ENCODE assay signal across 16 cellular contexts in the genomic region with DNA sequence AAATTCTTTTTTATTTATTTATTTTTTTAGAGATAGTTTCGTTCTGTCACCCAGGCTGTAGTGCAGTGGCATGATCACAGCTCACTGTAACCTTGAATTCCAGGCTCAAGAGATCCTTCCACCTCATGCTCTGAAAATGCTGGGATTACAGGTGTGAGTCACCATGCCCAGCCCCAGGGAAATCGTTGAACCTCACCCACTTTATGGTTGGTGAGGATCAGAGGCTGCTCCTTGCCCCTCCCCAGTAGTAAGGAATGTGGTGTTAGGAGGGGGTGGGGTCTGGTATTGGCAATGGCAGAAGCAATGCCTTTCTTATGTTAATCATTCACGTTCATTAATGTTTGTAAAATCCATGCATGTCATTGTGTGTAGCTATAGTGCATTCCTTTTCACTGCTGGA.
DNase-seq lines count a peak whose midpoint lies in the region; ATAC-seq and TF ChIP-seq lines count a peak whose summit lies in the region.
"Had no signal": no experiment of that assay in that cellular context is flagged by ENCODE, and none has a peak within 500 bp of the region (broad histone marks: within the 10 kb centered on the region; RNA-seq: fewer than 3 reads in every experiment).

No MANE protein-coding gene starts in this region.

- dilution Hi-C loops in mammary epithelial cell (cut with HindIII; ENCODE audit: low sequenced_read_pairs), result no loop called here

- DNase-seq in Caco-2 (peak; percentile 58 to 81), HT1080 (ENCODE audit: low read depth) (peak; percentile 74), mammary epithelial cell (peak; percentile 73), left colon (peak; percentile 37 to 82), activated gamma-delta T cell (lab: John Stamatoyannopoulos, UW) (no peak), left lobe of liver (ENCODE audit: low spot score) (no peak), GM20000 (ENCODE audit: low spot score) (no peak)
- no peak for DNase-seq in CD4-positive, alpha-beta memory T cell
- DNase-seq: activated CD8-positive, alpha-beta T cell treated with anti-CD3 and anti-CD28 coated beads, Interleukin-2, amount 10 ng/mL, durations not matched to agents 7 days and 5 days; amygdala; esophagus squamous epithelium; hypothalamus; lower lobe of right lung; stimulated activated CD4-positive, alpha-beta T cell treated with anti-CD3 and anti-CD28 coated beads, Interleukin-2, amount 100 ng/mL, for 24 hours had no signal

- H4K20me1 ChIP-seq in mammary epithelial cell (ENCODE audit: insufficient read depth, low read length), result no peaks in the 10 kb centered on the region

- H3K27ac Mint-ChIP-seq in Caco-2 (ENCODE audit: unreplicated experiment), result peak overlapping the region; percentile 64
- no peak overlapping the region for H3K27ac Mint-ChIP-seq in CD4-positive, alpha-beta memory T cell
- H3K27ac Mint-ChIP-seq: activated CD8-positive, alpha-beta T cell treated with anti-CD3 and anti-CD28 coated beads, Interleukin-2, amount 10 ng/mL, durations not matched to agents 7 days and 5 days; nephron had no signal

- H3K4me2 ChIP-seq in mammary epithelial cell (ENCODE audit: insufficient read depth, low read depth, low read length), result no peak overlapping the region

- ATAC-seq in left colon, result peak; percentile 99
- ATAC-seq in left lobe of liver, result no peak
- ATAC-seq: activated CD8-positive, alpha-beta T cell treated with anti-CD3 and anti-CD28 coated beads, Interleukin-2, amount 10 ng/mL, durations not matched to agents 7 days and 5 days had no signal

- intact Hi-C loops in Caco-2 (cut with micrococcal nuclease; ENCODE audit: unreplicated experiment) (no loop called here), mammary epithelial cell (cut with micrococcal nuclease) (loop anchor here (5.0 kb wide), 2 partner anchors 50 to 345 kb away; no protein-coding TSS in a partner anchor), left colon (cut with DNase I, micrococcal nuclease) (no loop called here)
- intact Hi-C loops in CD4-positive, alpha-beta memory T cell (cut with micrococcal nuclease), result no loop called here

- H3K4me1 ChIP-seq in Caco-2 (peaks cover 55% of the 10 kb centered on the region), mammary epithelial cell (ENCODE audit: insufficient read depth, low read length) (peaks cover 31% of the 10 kb centered on the region)
- no peaks in the 10 kb centered on the region for H3K4me1 ChIP-seq in CD4-positive, alpha-beta memory T cell (ENCODE audit: insufficient read depth, low read length)
- H3K4me1 ChIP-seq: lower lobe of right lung had no signal

- H3K4me3 Mint-ChIP-seq in Caco-2 (ENCODE audit: unreplicated experiment), result no peak overlapping the region
- no peak overlapping the region for H3K4me3 Mint-ChIP-seq in CD4-positive, alpha-beta memory T cell
- H3K4me3 Mint-ChIP-seq: activated CD8-positive, alpha-beta T cell treated with anti-CD3 and anti-CD28 coated beads, Interleukin-2, amount 10 ng/mL, durations not matched to agents 7 days and 5 days; nephron had no signal

- H3K9me3 Mint-ChIP-seq in Caco-2 (ENCODE audit: unreplicated experiment), result peaks cover 21% of the 10 kb centered on the region
- no peaks in the 10 kb centered on the region for H3K9me3 Mint-ChIP-seq in CD4-positive, alpha-beta memory T cell
- H3K9me3 Mint-ChIP-seq: nephron had no signal

- H3K27me3 ChIP-seq in Caco-2 (replicated peaks; ENCODE audit: control insufficient read depth, insufficient read depth, low read length) (no peaks in the 10 kb centered on the region), mammary epithelial cell (ENCODE audit: insufficient read depth, low read length) (no peaks in the 10 kb centered on the region)
- no peaks in the 10 kb centered on the region for H3K27me3 ChIP-seq in CD4-positive, alpha-beta memory T cell (ENCODE audit: insufficient read depth, low read length)
- H3K27me3 ChIP-seq: esophagus squamous epithelium had no signal

- H3K27me3 Mint-ChIP-seq in Caco-2 (ENCODE audit: insufficient read depth, unreplicated experiment), result no peaks in the 10 kb centered on the region
- H3K27me3 Mint-ChIP-seq in CD4-positive, alpha-beta memory T cell, result peaks cover 7 to 8% of the 10 kb centered on the region in 2 donors

- H3K9me3 ChIP-seq in Caco-2, result peaks cover 11% of the 10 kb centered on the region; the same call in 1 of the 2 replicates
- no peaks in the 10 kb centered on the region for H3K9me3 ChIP-seq in mammary epithelial cell (replicated peaks; ENCODE audit: insufficient read depth, low read length)
- no peaks in the 10 kb centered on the region for H3K9me3 ChIP-seq in CD4-positive, alpha-beta memory T cell (ENCODE audit: control insufficient read depth in 1 of 2, low read length in 2 of 2)
- H3K9me3 ChIP-seq: esophagus squamous epithelium, lower lobe of right lung had no signal

- H3K36me3 Mint-ChIP-seq in Caco-2 (ENCODE audit: insufficient read depth, unreplicated experiment), result no peaks in the 10 kb centered on the region
- H3K36me3 Mint-ChIP-seq in CD4-positive, alpha-beta memory T cell, result no peaks in the 10 kb centered on the region

- H3K27ac ChIP-seq in mammary epithelial cell (ENCODE audit: insufficient read depth, low read depth, low read length), result peak overlapping the region; percentile 30
- H3K27ac ChIP-seq in CD4-positive, alpha-beta memory T cell (ENCODE audit: low read depth, low read length), result no peak overlapping the region
- H3K27ac ChIP-seq: coronary artery, esophagus squamous epithelium, lower lobe of right lung had no signal

- H2AFZ ChIP-seq in mammary epithelial cell (ENCODE audit: low read depth, low read length), result no peak overlapping the region

- BruUV-seq in Caco-2 (replicated peaks; lab: Mats Ljungman, UMichigan) (no TSS peak), mammary epithelial cell (replicated peaks; lab: Mats Ljungman, UMichigan) (no TSS peak)

- POLR2A ChIA-PET in Caco-2 (lab: Charles Lee), result no interaction called here
- POLR2A ChIA-PET in CD4-positive, alpha-beta memory T cell (lab: Charles Lee; ENCODE audit: partially characterized antibody), result no interaction called here

- H3K36me3 ChIP-seq in Caco-2 (ENCODE audit: control insufficient read depth, insufficient read depth, low read length) (no peaks in the 10 kb centered on the region; the same call in 1 of the 2 replicates), mammary epithelial cell (ENCODE audit: insufficient read depth, low read length) (no peaks in the 10 kb centered on the region)
- H3K36me3 ChIP-seq in CD4-positive, alpha-beta memory T cell (ENCODE audit: insufficient read depth, low read length), result no peaks in the 10 kb centered on the region
- H3K36me3 ChIP-seq: esophagus squamous epithelium, lower lobe of right lung had no signal

- TF ChIP-seq CTCF in Caco-2 (IDR thresholded peaks at IDR 0.05; ENCODE audit: insufficient read depth in 1 of 2, low read depth in 1 of 2, low read length in 1 of 2, severe bottlenecking in 1 of 2, unreplicated experiment in 1 of 2) (no peak), mammary epithelial cell (conservative IDR thresholded peaks at IDR 0.05 in 1 of 2, IDR thresholded peaks at IDR 0.05 in 1 of 2; ENCODE audit: extremely low read depth in 1 of 2, insufficient read depth in 1 of 2, low read depth in 1 of 2, low read length in 2 of 2) (no peak), GM20000 (IDR thresholded peaks at IDR 0.05; ENCODE audit: extremely low read depth, missing control alignments) (no peak)

- CTCF ChIA-PET in Caco-2 (lab: Charles Lee) (interaction anchor here (0.7 kb wide), 1 partner anchor 218 kb away, joined by 3 read pairs; no protein-coding TSS in a partner anchor), mammary epithelial cell (lab: Charles Lee; ENCODE audit: low non-redundant PET) (no interaction called here)
- CTCF ChIA-PET in CD4-positive, alpha-beta memory T cell (lab: Charles Lee; ENCODE audit: partially characterized antibody), result interaction anchor here (1.6 kb wide), 1 partner anchor 8 kb away, joined by 3 read pairs; no protein-coding TSS in a partner anchor

- H3K79me2 ChIP-seq in mammary epithelial cell (ENCODE audit: insufficient read depth, low read length), result no peaks in the 10 kb centered on the region

- 72% methylated on average over 2 of the region's 3 CpGs for WGBS in mammary epithelial cell (ENCODE audit: low coverage, missing lambda C conversion rate)

- no peak overlapping the region for H3K4me3 ChIP-seq in Caco-2 (ENCODE audit: low read depth, low read length)
- no peak overlapping the region for H3K4me3 ChIP-seq in mammary epithelial cell (replicated peaks in 1 of 3; ENCODE audit: insufficient read depth in 1 of 3, low read depth in 2 of 3, low read length in 3 of 3)
- H3K4me3 ChIP-seq in CD4-positive, alpha-beta memory T cell (ENCODE audit: low read length in 2 of 2), result no peak overlapping the region
- H3K4me3 ChIP-seq: coronary artery, esophagus squamous epithelium, lower lobe of right lung had no signal

- no peak overlapping the region for H3K9ac ChIP-seq in mammary epithelial cell (ENCODE audit: insufficient read depth, low read length)

- in situ Hi-C loops in mammary epithelial cell (cut with MboI; ENCODE audit: low sequenced_read_pairs in 2 of 2), result loop anchor here (10.0 to 25.0 kb wide), 2 partner anchors 260 to 272 kb away; no protein-coding TSS in a partner anchor

- H3K4me1 Mint-ChIP-seq in Caco-2 (ENCODE audit: low read depth, unreplicated experiment), result peaks cover 31% of the 10 kb centered on the region
- H3K4me1 Mint-ChIP-seq in CD4-positive, alpha-beta memory T cell, result no peaks in the 10 kb centered on the region
- H3K4me1 Mint-ChIP-seq: nephron had no signal

Comparison
In these comparisons a context has a peak if more than half of its experiments do, and no peak if none do; other contexts are left out.
1. DNase-seq: peak in Caco-2 (2 of 2), HT1080 (single experiment), mammary epithelial cell (single experiment) and left colon (2 of 2); none in activated gamma-delta T cell (single experiment), CD4-positive, alpha-beta memory T cell (0 of 5), left lobe of liver (single experiment) and GM20000 (single experiment).